In genomic region chr4:99844048-99844447, GRCh38 we compare ENCODE assay signal across 15 cellular contexts. TPM values are rescaled to one million over a fixed set of nuclear protein-coding genes. Genes with fewer than 3 reads are reported as not detected.
DNase-seq lines count a peak whose midpoint lies in the region; ATAC-seq, FAIRE-seq and TF ChIP-seq lines count a peak whose summit lies in the region.
"Had no signal": no experiment of that assay in that cellular context is flagged by ENCODE, and none has a peak within 500 bp of the region (broad histone marks: within the 10 kb centered on the region; RNA-seq: fewer than 3 reads in every experiment).

No MANE protein-coding gene starts in this region.

- no peak overlapping the region for H3T11ph ChIP-seq in H9 (ENCODE audit: low read length)

- no peak overlapping the region for H2BK120ac ChIP-seq in H9 (ENCODE audit: low read depth, low read length, poor library complexity, severe bottlenecking)
- no peak overlapping the region for H2BK120ac ChIP-seq in H1 (replicated peaks; ENCODE audit: low read depth, low read length)

- no peak for DNase-seq in activated naive CD4-positive, alpha-beta T cell treated with anti-CD3 and anti-CD28 coated beads for 36 hours
- no peak for DNase-seq in activated naive CD4-positive, alpha-beta T cell treated with anti-CD3 and anti-CD28 coated beads, Interleukin-2, amount 50 U/mL, for 72 hours (ENCODE audit: low spot score in 2 of 2)
- DNase-seq in H9 (no peak), H1 (ENCODE audit: low read depth in 1 of 2, low spot score in 2 of 2) (no peak), smooth muscle cell (lab: John Stamatoyannopoulos, UW; ENCODE audit: unreplicated experiment) (no peak), NCI-H2227 treated with DMSO at 0.1 percent for 48 hours (lab: John Stamatoyannopoulos, UW) (no peak), NCI-H1436 treated with DMSO at 0.1 percent for 48 hours (lab: John Stamatoyannopoulos, UW) (no peak), endodermal cell (no peak)
- DNase-seq: GDM1, NCI-H146, NCI-H446, NCI-H748 treated with DMSO at 0.1 percent for 48 hours had no signal

- no peak overlapping the region for H4K91ac ChIP-seq in H9 (ENCODE audit: insufficient read length, low read depth, low read length)
- no peak overlapping the region for H4K91ac ChIP-seq in H1 (replicated peaks; ENCODE audit: insufficient read length, low read length)

- H3K9me3 Mint-ChIP-seq in activated naive CD4-positive, alpha-beta T cell treated with anti-CD3 and anti-CD28 coated beads for 36 hours = no peaks in the 10 kb centered on the region
- H3K9me3 Mint-ChIP-seq in activated naive CD4-positive, alpha-beta T cell treated with anti-CD3 and anti-CD28 coated beads, Interleukin-2, amount 50 U/mL, for 72 hours = peaks cover 0 to 7% of the 10 kb centered on the region in 2 donors
- no peaks in the 10 kb centered on the region for H3K9me3 Mint-ChIP-seq in H9
- no peaks in the 10 kb centered on the region for H3K9me3 Mint-ChIP-seq in endodermal cell

- H3K36me3 ChIP-seq in H1 (ENCODE audit: control insufficient read depth in 2 of 4, insufficient read depth in 4 of 4, low read length in 3 of 4) (no peaks in the 10 kb centered on the region), smooth muscle cell (ENCODE audit: low read depth) (no peaks in the 10 kb centered on the region), endodermal cell (ENCODE audit: control insufficient read depth, insufficient read depth, low read length) (no peaks in the 10 kb centered on the region)

- H3K23me2 ChIP-seq in H9 (ENCODE audit: insufficient read length, low read depth, low read length, poor library complexity, severe bottlenecking) = no peaks in the 10 kb centered on the region
- H3K23me2 ChIP-seq in H1 (ENCODE audit: low read depth, low read length) = no peaks in the 10 kb centered on the region

- H2BK15ac ChIP-seq in H9 (ENCODE audit: low read depth, low read length) (no peak overlapping the region), H1 (ENCODE audit: low read length) (no peak overlapping the region)

- H3K9ac ChIP-seq in H9 (ENCODE audit: extremely low read depth, insufficient read length, low read length) (no peak overlapping the region), H1 (replicated peaks in 1 of 4; ENCODE audit: extremely low read depth in 1 of 4, low read depth in 3 of 4, low read length in 3 of 4) (no peak overlapping the region), smooth muscle cell (ENCODE audit: low read depth) (no peak overlapping the region), endodermal cell (ENCODE audit: extremely low read depth, low read length, poor library complexity, severe bottlenecking) (no peak overlapping the region)

- H3K27me3 ChIP-seq in H9 (ENCODE audit: insufficient read depth, low read length) (no peaks in the 10 kb centered on the region), H1 (replicated peaks in 1 of 4; ENCODE audit: control insufficient read depth in 3 of 4, extremely low read depth in 1 of 4, insufficient read depth in 3 of 4, low read length in 3 of 4) (no peaks in the 10 kb centered on the region), smooth muscle cell (ENCODE audit: low read depth) (no peaks in the 10 kb centered on the region), endodermal cell (ENCODE audit: control insufficient read depth, insufficient read depth, low read length, poor library complexity, severe bottlenecking) (no peaks in the 10 kb centered on the region)

- H3K23ac ChIP-seq in H9 (ENCODE audit: insufficient read length, low read depth, low read length) = no peak overlapping the region
- H3K23ac ChIP-seq in H1 (ENCODE audit: insufficient read length) = no peak overlapping the region

- POLR2A ChIA-PET in H1 (lab: Charles Lee; ENCODE audit: partially characterized antibody) = no interaction called here

- H3K4ac ChIP-seq in H9 (ENCODE audit: low read depth, low read length) = no peak overlapping the region
- H3K4ac ChIP-seq in H1 (replicated peaks; ENCODE audit: insufficient read length, low read depth, low read length) = no peak overlapping the region

- TF ChIP-seq RAD21 in H1 (IDR thresholded peaks at IDR 0.05 in 1 of 2, conservative IDR thresholded peaks at IDR 0.05 in 1 of 2; ENCODE audit: low read depth in 2 of 2, low read length in 2 of 2) = no peak

- no peak for TF ChIP-seq EP300 in H1 (IDR thresholded peaks at IDR 0.05; ENCODE audit: borderline replicate concordance in 1 of 2, low read depth in 2 of 2, low read length in 2 of 2)

- H3K27me3 Mint-ChIP-seq in activated naive CD4-positive, alpha-beta T cell treated with anti-CD3 and anti-CD28 coated beads for 36 hours (ENCODE audit: low read depth) = no peaks in the 10 kb centered on the region
- no peaks in the 10 kb centered on the region for H3K27me3 Mint-ChIP-seq in H9 (ENCODE audit: low read depth)
- no peaks in the 10 kb centered on the region for H3K27me3 Mint-ChIP-seq in endodermal cell (ENCODE audit: insufficient read depth)

- H3F3A ChIP-seq in smooth muscle cell (ENCODE audit: low read depth) = no peaks in the 10 kb centered on the region

- H3K27ac ChIP-seq in H9 (ENCODE audit: insufficient read length, low read depth, low read length) (no peak overlapping the region), H1 (ENCODE audit: low read depth, low read length) (no peak overlapping the region), smooth muscle cell (ENCODE audit: low read depth) (no peak overlapping the region), endodermal cell (ENCODE audit: low read depth, low read length) (no peak overlapping the region)
- H3K27ac ChIP-seq: A549 had no signal

- no peaks in the 10 kb centered on the region for H4K20me1 ChIP-seq in H9 (ENCODE audit: control insufficient read depth, insufficient read depth, insufficient read length)
- no peaks in the 10 kb centered on the region for H4K20me1 ChIP-seq in H1 (replicated peaks in 1 of 2; ENCODE audit: control insufficient read depth in 1 of 2, insufficient read depth in 2 of 2, low read length in 2 of 2)
- H4K20me1 ChIP-seq in smooth muscle cell (ENCODE audit: low read depth) = no peaks in the 10 kb centered on the region

- no peak overlapping the region for H3K4me3 ChIP-seq in H1 (ENCODE audit: extremely low read depth in 1 of 4, insufficient read depth in 2 of 4, low read depth in 3 of 4, low read length in 4 of 4)
- no peak overlapping the region for H3K4me3 ChIP-seq in smooth muscle cell
- H3K4me3 ChIP-seq in endodermal cell (ENCODE audit: low read length) = no peak overlapping the region
- H3K4me3 ChIP-seq: A549 had no signal

- H3K36me3 Mint-ChIP-seq in activated naive CD4-positive, alpha-beta T cell treated with anti-CD3 and anti-CD28 coated beads for 36 hours (ENCODE audit: low read depth) = peaks cover 31% of the 10 kb centered on the region
- H3K36me3 Mint-ChIP-seq in activated naive CD4-positive, alpha-beta T cell treated with anti-CD3 and anti-CD28 coated beads, Interleukin-2, amount 50 U/mL, for 72 hours = peaks cover 20 to 73% of the 10 kb centered on the region in 2 donors
- H3K36me3 Mint-ChIP-seq in H9 (ENCODE audit: insufficient read depth in 1 of 3, low read depth in 3 of 3) = no peaks in the 10 kb centered on the region
- H3K36me3 Mint-ChIP-seq in endodermal cell (ENCODE audit: low read depth) = no peaks in the 10 kb centered on the region

- no peak overlapping the region for H4K5ac ChIP-seq in H9 (ENCODE audit: insufficient read length, low read depth, low read length)
- no peak overlapping the region for H4K5ac ChIP-seq in H1 (ENCODE audit: insufficient read length, low read depth, low read length)

- H3K27ac Mint-ChIP-seq in activated naive CD4-positive, alpha-beta T cell treated with anti-CD3 and anti-CD28 coated beads for 36 hours = peak overlapping the region; percentile 50
- no peak overlapping the region for H3K27ac Mint-ChIP-seq in activated naive CD4-positive, alpha-beta T cell treated with anti-CD3 and anti-CD28 coated beads, Interleukin-2, amount 50 U/mL, for 72 hours
- H3K27ac Mint-ChIP-seq in H9 (no peak overlapping the region), endodermal cell (no peak overlapping the region)

- no peak for ATAC-seq in activated naive CD4-positive, alpha-beta T cell treated with anti-CD3 and anti-CD28 coated beads, Interleukin-2, amount 50 U/mL, for 72 hours
- ATAC-seq: A549 had no signal

- H2AFZ ChIP-seq in H9 (ENCODE audit: low read length) (peak overlapping the region; percentile 36), H1 (ENCODE audit: low read length) (peak overlapping the region; percentile 86), smooth muscle cell (ENCODE audit: low read depth) (peak overlapping the region; percentile 4)

- no peak for TF ChIP-seq POLR2A in H1 (IDR thresholded peaks at IDR 0.05; ENCODE audit: control extremely low read depth in 1 of 2, low read depth in 2 of 2, low read length in 2 of 2)

- H3K4me3 Mint-ChIP-seq in activated naive CD4-positive, alpha-beta T cell treated with anti-CD3 and anti-CD28 coated beads for 36 hours = no peak overlapping the region
- H3K4me3 Mint-ChIP-seq in H9 (no peak overlapping the region), endodermal cell (no peak overlapping the region)
- H3K4me3 Mint-ChIP-seq: CD14-positive monocyte had no signal

- peaks cover 63% of the 10 kb centered on the region for H3K4me1 Mint-ChIP-seq in activated naive CD4-positive, alpha-beta T cell treated with anti-CD3 and anti-CD28 coated beads for 36 hours (ENCODE audit: low read depth)
- H3K4me1 Mint-ChIP-seq in H9 (no peaks in the 10 kb centered on the region), endodermal cell (no peaks in the 10 kb centered on the region)

- no peak overlapping the region for H4K8ac ChIP-seq in H9 (replicated peaks; ENCODE audit: insufficient read length, low read depth, low read length)
- no peak overlapping the region for H4K8ac ChIP-seq in H1 (ENCODE audit: extremely low read depth, insufficient read depth, low read length)

- no peak overlapping the region for H3K4me2 ChIP-seq in H9 (ENCODE audit: insufficient read depth, insufficient read length, low read length)
- no peak overlapping the region for H3K4me2 ChIP-seq in H1 (ENCODE audit: insufficient read depth in 1 of 2, low read depth in 2 of 2, low read length in 2 of 2)
- no peak overlapping the region for H3K4me2 ChIP-seq in smooth muscle cell
- H3K4me2 ChIP-seq: A549 had no signal

- no peak for FAIRE-seq in H1 (lab: Jason Lieb, UNC)
- FAIRE-seq: A549, GM12892 had no signal

- H2BK12ac ChIP-seq in H9 (ENCODE audit: insufficient read length, low read depth, low read length) (no peak overlapping the region), H1 (ENCODE audit: low read depth, low read length) (no peak overlapping the region)

- H3K79me1 ChIP-seq in H9 (ENCODE audit: insufficient read depth, low read depth, low read length, poor library complexity, severe bottlenecking) (no peaks in the 10 kb centered on the region), H1 (ENCODE audit: low read depth, low read length) (no peaks in the 10 kb centered on the region)

- H3K9me3 ChIP-seq in H9 (ENCODE audit: control insufficient read depth, low read depth, low read length) (no peaks in the 10 kb centered on the region), H1 (ENCODE audit: insufficient read depth in 2 of 2, low read depth in 1 of 2, low read length in 1 of 2) (no peaks in the 10 kb centered on the region), smooth muscle cell (replicated peaks; ENCODE audit: low read depth) (no peaks in the 10 kb centered on the region), endodermal cell (ENCODE audit: control insufficient read depth, low read length) (no peaks in the 10 kb centered on the region)
- H3K9me3 ChIP-seq: A549 had no signal

- TF ChIP-seq CTCF in H9 (conservative IDR thresholded peaks at IDR 0.05) = no peak
- TF ChIP-seq CTCF in H1 (IDR thresholded peaks at IDR 0.05; ENCODE audit: control extremely low read depth in 1 of 3, insufficient read depth in 1 of 3, low read depth in 1 of 3, low read length in 3 of 3) = no peak
- TF ChIP-seq CTCF in smooth muscle cell (IDR thresholded peaks at IDR 0.05; ENCODE audit: borderline replicate concordance, insufficient read depth, poor library complexity, severe bottlenecking) = no peak
- no peak for TF ChIP-seq CTCF in endodermal cell (conservative IDR thresholded peaks at IDR 0.05)

- H2BK5ac ChIP-seq in H9 (ENCODE audit: insufficient read length, low read length) = no peak overlapping the region
- H2BK5ac ChIP-seq in H1 (ENCODE audit: low read depth, low read length) = no peak overlapping the region

- H3K18ac ChIP-seq in H9 (ENCODE audit: insufficient read length, low read depth, low read length) = no peak overlapping the region
- H3K18ac ChIP-seq in H1 (ENCODE audit: extremely low read depth, low read length) = no peak overlapping the region

- no peaks in the 10 kb centered on the region for H3K4me1 ChIP-seq in H9 (ENCODE audit: insufficient read depth, low read length)
- H3K4me1 ChIP-seq in H1 (replicated peaks in 1 of 4; ENCODE audit: control insufficient read depth in 3 of 4, insufficient read depth in 4 of 4, low read length in 3 of 4) = no peaks in the 10 kb centered on the region
- H3K4me1 ChIP-seq in smooth muscle cell (ENCODE audit: low read depth) = no peaks in the 10 kb centered on the region
- no peaks in the 10 kb centered on the region for H3K4me1 ChIP-seq in endodermal cell (ENCODE audit: control insufficient read depth, insufficient read depth, low read length)
- H3K4me1 ChIP-seq: A549 had no signal

- intact Hi-C loops in activated naive CD4-positive, alpha-beta T cell treated with anti-CD3 and anti-CD28 coated beads for 36 hours (cut with micrococcal nuclease) = loop anchor here (10.0 kb wide), 1 partner anchor 1359 kb away; no protein-coding TSS in a partner anchor

- H3K56ac ChIP-seq in H9 (ENCODE audit: insufficient read length, low read depth, low read length) (no peak overlapping the region), H1 (replicated peaks; ENCODE audit: insufficient read length, low read depth, low read length) (no peak overlapping the region)

- H3K14ac ChIP-seq in H9 (ENCODE audit: insufficient read depth, low read length) (no peak overlapping the region), H1 (ENCODE audit: insufficient read length) (no peak overlapping the region)

- no CpG with 5 or more reads among the region's 7 CpGs for WGBS in H9 (ENCODE audit: extremely low coverage, insufficient read length, low lambda C conversion rate)
- WGBS in H1 (ENCODE audit: extremely low coverage in 1 of 2, insufficient coverage in 1 of 2, insufficient read length in 1 of 2, insufficient replicate concordance in 2 of 2, low coverage in 1 of 2, low lambda C conversion rate in 2 of 2, missing lambda C conversion rate in 1 of 2), 2 experiments = 98% methylated on average over 7 of the region's 7 CpGs; no CpG with 5 or more reads in 1 of the 2 experiments
- 86% methylated on average over 7 of the region's 7 CpGs for WGBS in smooth muscle cell (ENCODE audit: low lambda C conversion rate)
- 88 to 95% methylated on average over 4 to 7 of the region's 7 CpGs for WGBS in endodermal cell (ENCODE audit: insufficient coverage in 1 of 2, insufficient read length in 1 of 2), 2 experiments

- H2AK5ac ChIP-seq in H9 (ENCODE audit: insufficient read length, low read length) (no peak overlapping the region), H1 (ENCODE audit: low read depth, low read length) (no peak overlapping the region)

- CTCF ChIA-PET in activated naive CD4-positive, alpha-beta T cell treated with anti-CD3 and anti-CD28 coated beads for 36 hours (lab: Charles Lee) = no interaction called here
- CTCF ChIA-PET in H1 (lab: Charles Lee; ENCODE audit: partially characterized antibody) = no interaction called here

- H3K79me2 ChIP-seq in H9 (ENCODE audit: insufficient read depth, low read length) (no peaks in the 10 kb centered on the region), H1 (ENCODE audit: control insufficient read depth in 1 of 2, insufficient read depth in 2 of 2, low read length in 2 of 2) (no peaks in the 10 kb centered on the region), smooth muscle cell (ENCODE audit: low read depth) (no peaks in the 10 kb centered on the region)

- no peak overlapping the region for H2BK20ac ChIP-seq in H9 (ENCODE audit: low read depth, low read length, poor library complexity, severe bottlenecking)
- no peak overlapping the region for H2BK20ac ChIP-seq in H1 (ENCODE audit: low read length)

RNA-seq across cellular contexts. Expression of gene DAPP1, which starts 27.4 kb away (rescaled TPM):
- 10 to 100 TPM; 24.4 to 25.8 TPM for total RNA-seq in activated naive CD4-positive, alpha-beta T cell treated with anti-CD3 and anti-CD28 coated beads for 36 hours
- total RNA-seq in activated naive CD4-positive, alpha-beta T cell treated with anti-CD3 and anti-CD28 coated beads, Interleukin-2, amount 50 U/mL, for 72 hours = 10 to 100 TPM; 43.3 to 66.9 TPM
- total RNA-seq in H9 (2021) = not detected in 2 replicates
- not detected in 2 replicates for total RNA-seq in H1 (2021; fragmentation: NEBNext Ultra II Directional; extraction: Animal tissue kit (Norgen Biotek cat#: 25700))
- not detected in 2 replicates for polyA plus RNA-seq in H1 (2011; rRNA removed)
- not detected for polyA plus RNA-seq in H1 (2011; cell fraction: cytosol; rRNA removed)
- polyA plus RNA-seq in H1 (2011; cell fraction: nucleus; rRNA removed) = not detected
- not detected in 4 replicates for polyA plus RNA-seq in H1 (2012, experiment 1 of 2)
- polyA plus RNA-seq in H1 (2012, experiment 2 of 2) = not detected
- polyA plus RNA-seq in H1 (2013, experiment 1 of 2) = not detected
- polyA plus RNA-seq in H1 (2013, experiment 2 of 2) = not detected
- polyA minus RNA-seq in H1 (2011; rRNA and poly(A)+ RNA removed) = 0.20 TPM in 1 of 2 replicates, not detected in the other
- not detected for polyA minus RNA-seq in H1 (2011; cell fraction: cytosol; rRNA and poly(A)+ RNA removed)
- not detected for polyA minus RNA-seq in H1 (2011; cell fraction: nucleus; rRNA and poly(A)+ RNA removed)
- total RNA-seq in smooth muscle cell = 7.9 and 9.8 TPM in 2 replicates
- 1.0 and 4.8 TPM in 2 replicates for polyA plus RNA-seq in smooth muscle cell
- total RNA-seq in endodermal cell = not detected
- not detected for polyA plus RNA-seq in endodermal cell (2013, experiment 1 of 2)
- polyA plus RNA-seq in endodermal cell (2013, experiment 2 of 2) = not detected

RNA-seq across cellular contexts. Expression of gene LAMTOR3, which starts 50.2 kb away (rescaled TPM):
- 10 to 100 TPM; 24.9 to 26.9 TPM for total RNA-seq in activated naive CD4-positive, alpha-beta T cell treated with anti-CD3 and anti-CD28 coated beads for 36 hours
- 10 to 100 TPM; 27.4 to 38.7 TPM for total RNA-seq in activated naive CD4-positive, alpha-beta T cell treated with anti-CD3 and anti-CD28 coated beads, Interleukin-2, amount 50 U/mL, for 72 hours
- 30.6 and 33.1 TPM in 2 replicates for total RNA-seq in H9 (2021)
- total RNA-seq in H1 (2021; fragmentation: NEBNext Ultra II Directional; extraction: Animal tissue kit (Norgen Biotek cat#: 25700)) = 24.0 and 25.1 TPM in 2 replicates
- 12.7 and 34.4 TPM in 2 replicates for polyA plus RNA-seq in H1 (2011; rRNA removed)
- polyA plus RNA-seq in H1 (2011; cell fraction: cytosol; rRNA removed) = 26.8 TPM
- polyA plus RNA-seq in H1 (2011; cell fraction: nucleus; rRNA removed) = 3.4 TPM
- polyA plus RNA-seq in H1 (2012, experiment 1 of 2) = 12.3 to 32.3 TPM (median 15.4 TPM) in 4 replicates
- 4.9 TPM for polyA plus RNA-seq in H1 (2012, experiment 2 of 2)
- polyA plus RNA-seq in H1 (2013, experiment 1 of 2) = 18.3 TPM
- 17.8 TPM for polyA plus RNA-seq in H1 (2013, experiment 2 of 2)
- polyA minus RNA-seq in H1 (2011; rRNA and poly(A)+ RNA removed) = 7.4 and 15.1 TPM in 2 replicates
- 5.1 TPM for polyA minus RNA-seq in H1 (2011; cell fraction: cytosol; rRNA and poly(A)+ RNA removed)
- 9.3 TPM for polyA minus RNA-seq in H1 (2011; cell fraction: nucleus; rRNA and poly(A)+ RNA removed)
- total RNA-seq in smooth muscle cell = 95.2 and 112 TPM in 2 replicates
- polyA plus RNA-seq in smooth muscle cell = 58.3 and 68.9 TPM in 2 replicates
- 10 to 100 TPM; 31.6 to 33.0 TPM for total RNA-seq in endodermal cell
- polyA plus RNA-seq in endodermal cell (2013, experiment 1 of 2) = 67.0 TPM
- 64.1 TPM for polyA plus RNA-seq in endodermal cell (2013, experiment 2 of 2)

Comparison
In these comparisons a context has a peak if more than half of its experiments do, and no peak if none do; other contexts are left out.
1. H2AFZ ChIP-seq: peak in every context shown above with its lines; median percentile 86 in H1; 36 in H9; 4 in smooth muscle cell.